20 cellular contexts compared by ENCODE assay signal in the genomic region with DNA sequence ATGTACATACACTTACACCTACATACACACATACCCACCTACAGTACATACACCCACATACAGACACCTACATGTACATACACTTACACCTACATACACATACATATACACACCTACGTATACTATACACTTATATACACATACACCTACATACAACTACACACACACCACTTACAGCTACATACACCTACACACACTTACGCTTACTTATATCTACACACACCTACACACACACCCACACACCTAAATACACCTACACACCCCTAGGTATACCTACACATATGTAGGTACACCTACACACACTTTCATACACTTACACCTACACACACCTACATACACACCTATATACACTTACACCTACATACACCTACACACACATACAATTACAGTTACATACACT.
DNase-seq lines count a peak whose midpoint lies in the region; ATAC-seq, FAIRE-seq and TF ChIP-seq lines count a peak whose summit lies in the region.
"Had no signal": no experiment of that assay in that cellular context is flagged by ENCODE, and none has a peak within 500 bp of the region (broad histone marks: within the 10 kb centered on the region; RNA-seq: fewer than 3 reads in every experiment).

No MANE protein-coding gene starts in this region.

- CTCF ChIA-PET in K562 (lab: Yijun Ruan, JAX; ENCODE audit: low intra/inter-chr PET ratio), result no interaction called here

- H3K4me3 ChIP-seq in K562, result no peak overlapping the region
- H3K4me3 ChIP-seq: BLaER1, HAP-1 had no signal

- TF ChIP-seq CTCF in K562 (IDR thresholded peaks at IDR 0.05 in 2 of 3, conservative IDR thresholded peaks at IDR 0.05 in 1 of 3; ENCODE audit: insufficient read depth in 2 of 3, low read depth in 1 of 3, low read length in 3 of 3), result no peak

- TF ChIP-seq POLR2A in GM12891 (IDR thresholded peaks at IDR 0.05; ENCODE audit: low read depth, low read length) (no peak), GM12892 (IDR thresholded peaks at IDR 0.05; ENCODE audit: low read depth, low read length) (no peak), K562 (conservative IDR thresholded peaks at IDR 0.05) (no peak)

- no peaks in the 10 kb centered on the region for H3K36me3 ChIP-seq in K562 (ENCODE audit: control insufficient read depth, insufficient read depth, low read length)
- H3K36me3 ChIP-seq: BLaER1, HAP-1 had no signal

- peaks cover under 1% of the 10 kb centered on the region for H3K4me1 Mint-ChIP-seq in activated T-cell treated with anti-CD3 and anti-CD28 coated beads, Interleukin-2, amount 50 U/mL, for 4 hours (ENCODE audit: low read depth)
- H3K4me1 Mint-ChIP-seq: CD14-positive monocyte; CD4-positive, alpha-beta memory T cell had no signal

- no peak overlapping the region for H2AFZ ChIP-seq in K562 (ENCODE audit: low read depth, low read length)

- H3K9me3 Mint-ChIP-seq in activated T-cell treated with anti-CD3 and anti-CD28 coated beads, Interleukin-2, amount 50 U/mL, for 4 hours, result no peaks in the 10 kb centered on the region
- H3K9me3 Mint-ChIP-seq: CD4-positive, alpha-beta memory T cell had no signal

- DNase-seq in GM12891 (ENCODE audit: insufficient read length, low spot score) (no peak), GM12892 (ENCODE audit: insufficient read length) (no peak), K562 (ENCODE audit: extremely low read depth in 1 of 4, low spot score in 3 of 4) (no peak), NCI-H2196 treated with DMSO at 0.1 percent for 48 hours (lab: John Stamatoyannopoulos, UW; ENCODE audit: unreplicated experiment) (no peak), NCI-H2107 (lab: John Stamatoyannopoulos, UW) (no peak), nucleus accumbens (lab: John Stamatoyannopoulos, UW) (no peak)
- DNase-seq in activated T-cell treated with anti-CD3 and anti-CD28 coated beads, Interleukin-2, amount 50 U/mL, for 4 hours, result no peak
- DNase-seq: ACHN; AML-193; CD4-positive, alpha-beta memory T cell; DMS79 treated with DMSO at 0.1 percent for 48 hours; GF-D8 had no signal

- TF ChIP-seq RAD21 in K562 (CRISPR knock-in tag; conservative IDR thresholded peaks at IDR 0.05 in 1 of 2, IDR thresholded peaks at IDR 0.05 in 1 of 2), result no peak

- H3K27me3 Mint-ChIP-seq in activated T-cell treated with anti-CD3 and anti-CD28 coated beads, Interleukin-2, amount 50 U/mL, for 4 hours (ENCODE audit: low read depth), result peaks cover 7% of the 10 kb centered on the region

- H4K20me1 ChIP-seq in K562 (replicated peaks; ENCODE audit: control insufficient read depth, insufficient read depth, low read length), result no peaks in the 10 kb centered on the region
- H4K20me1 ChIP-seq: BLaER1 had no signal

- H3K4me2 ChIP-seq in K562 (ENCODE audit: insufficient read depth, low read length), result no peak overlapping the region
- H3K4me2 ChIP-seq: BLaER1, KMS-11 had no signal

- no peak for TF ChIP-seq EP300 in K562 (IDR thresholded peaks at IDR 0.05; ENCODE audit: low read length)

- in situ Hi-C loops in K562 (cut with MboI), result loop anchor here (25.0 kb wide), 1 partner anchor 424 kb away; a partner anchor contains a TSS

- peaks cover 0 to 36% of the 10 kb centered on the region in 2 experiments; a peak in 3 of 5 replicates for H3K27me3 ChIP-seq in K562 (ENCODE audit: control insufficient read depth in 2 of 2, insufficient read depth in 2 of 2, low read length in 2 of 2)
- H3K27me3 ChIP-seq: BLaER1 had no signal

- 15% methylated on average over 1 of the region's 2 CpGs for WGBS in K562 (ENCODE audit: insufficient coverage, low coverage, missing lambda C conversion rate)

- H3K4me3 Mint-ChIP-seq in activated T-cell treated with anti-CD3 and anti-CD28 coated beads, Interleukin-2, amount 50 U/mL, for 4 hours, result no peak overlapping the region
- H3K4me3 Mint-ChIP-seq: CD14-positive monocyte; CD4-positive, alpha-beta memory T cell had no signal

- no peaks in the 10 kb centered on the region for H3K79me2 ChIP-seq in K562 (ENCODE audit: control insufficient read depth, insufficient read depth, low read length)

- H3K9me1 ChIP-seq in K562 (ENCODE audit: control insufficient read depth, insufficient read depth, low read length), result no peaks in the 10 kb centered on the region

- FAIRE-seq in GM12891 (lab: Jason Lieb, UNC) (peak; percentile 74), GM12892 (lab: Jason Lieb, UNC) (peak; percentile 21), K562 (lab: Jason Lieb, UNC) (no peak)
- FAIRE-seq: A204.1, GM19239, H1 had no signal

- POLR2A ChIA-PET in K562 (lab: Yijun Ruan, JAX), result no interaction called here

- no peaks in the 10 kb centered on the region for H3K9me3 ChIP-seq in K562 (replicated peaks; ENCODE audit: control insufficient read depth, insufficient read depth, low read depth, low read length)
- H3K9me3 ChIP-seq: BLaER1, HAP-1 had no signal

- intact Hi-C loops in K562 (cut with micrococcal nuclease), result no loop called here

- no peak overlapping the region for H3K27ac ChIP-seq in K562 (ENCODE audit: extremely low read depth, low read depth, low read length)
- H3K27ac ChIP-seq: BLaER1, KMS-11 had no signal

- H3K9ac ChIP-seq in K562 (ENCODE audit: insufficient read depth in 1 of 2, low read depth in 2 of 2, low read length in 2 of 2), result no peak overlapping the region
- H3K9ac ChIP-seq: BLaER1, KMS-11 had no signal

- BruUV-seq in K562 (replicated peaks; lab: Mats Ljungman, UMichigan), result no TSS peak

- no peaks in the 10 kb centered on the region for H3K36me3 Mint-ChIP-seq in activated T-cell treated with anti-CD3 and anti-CD28 coated beads, Interleukin-2, amount 50 U/mL, for 4 hours (ENCODE audit: insufficient read depth)
- H3K36me3 Mint-ChIP-seq: CD14-positive monocyte; CD4-positive, alpha-beta memory T cell had no signal

- ATAC-seq in K562 (no peak), esophagus mucosa (peak; percentile 10)
- ATAC-seq in activated T-cell treated with anti-CD3 and anti-CD28 coated beads, Interleukin-2, amount 50 U/mL, for 4 hours, result no peak

- 0 out of 5 replicates have a peak, but pooled peaks cover 0 to under 1% of the 10 kb centered on the region in 2 experiments for H3K4me1 ChIP-seq in K562 (replicated peaks in 1 of 2; ENCODE audit: control insufficient read depth in 2 of 2, insufficient read depth in 2 of 2, low read length in 2 of 2)
- H3K4me1 ChIP-seq: HAP-1 had no signal

TF ChIP-seq in GM12891, 5 proteins besides CTCF, POLR2A, EP300 and RAD21:
- no peak for TF ChIP-seq TAF1 (IDR thresholded peaks at IDR 0.05; ENCODE audit: low read depth, low read length)
- TF ChIP-seq POLR2AphosphoS5 (IDR thresholded peaks at IDR 0.05; ENCODE audit: low read depth, low read length), result no peak
- no peak for TF ChIP-seq POU2F2 (IDR thresholded peaks at IDR 0.05; ENCODE audit: low read depth, low read length)
- TF ChIP-seq PAX5 (IDR thresholded peaks at IDR 0.05; ENCODE audit: insufficient read depth, low read length, severe bottlenecking), result no peak
TF ChIP-seq in GM12891: peak in this region for 0.

TF ChIP-seq in K562, 482 proteins besides CTCF, POLR2A, EP300 and RAD21:
- no peak for TF ChIP-seq ZKSCAN1 (IDR thresholded peaks at IDR 0.05; ENCODE audit: low read depth, low read length)
- TF ChIP-seq EGR1 (conservative IDR thresholded peaks at IDR 0.05), result peak; percentile 28; the same call in 1 of the 2 replicates
- no peak for TF ChIP-seq ZZZ3 (IDR thresholded peaks at IDR 0.05)
- TF ChIP-seq ARID1B (IDR thresholded peaks at IDR 0.05), result no peak
- no peak for TF ChIP-seq EZH2 (IDR thresholded peaks at IDR 0.05; ENCODE audit: borderline replicate concordance, low read depth, low read length)
- TF ChIP-seq NEUROD1 (IDR thresholded peaks at IDR 0.05; ENCODE audit: borderline replicate concordance, low read depth, low read length, partially characterized antibody), result no peak
- TF ChIP-seq, protein P1, sequence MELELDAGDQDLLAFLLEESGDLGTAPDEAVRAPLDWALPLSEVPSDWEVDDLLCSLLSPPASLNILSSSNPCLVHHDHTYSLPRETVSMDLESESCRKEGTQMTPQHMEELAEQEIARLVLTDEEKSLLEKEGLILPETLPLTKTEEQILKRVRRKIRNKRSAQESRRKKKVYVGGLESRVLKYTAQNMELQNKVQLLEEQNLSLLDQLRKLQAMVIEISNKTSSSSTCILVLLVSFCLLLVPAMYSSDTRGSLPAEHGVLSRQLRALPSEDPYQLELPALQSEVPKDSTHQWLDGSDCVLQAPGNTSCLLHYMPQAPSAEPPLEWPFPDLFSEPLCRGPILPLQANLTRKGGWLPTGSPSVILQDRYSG (tag; conservative IDR thresholded peaks at IDR 0.05; ENCODE audit: low read depth), result no peak
